ENCODE assay signal across 10 cellular contexts in genomic region chr9:76297721-76298239, GRCh38.
A peak's percentile ranks its signal among the peaks of the same experiment; 100 is the strongest.
DNase-seq lines count a peak whose midpoint lies in the region; ATAC-seq and TF ChIP-seq lines count a peak whose summit lies in the region.
"Had no signal": no experiment of that assay in that cellular context is flagged by ENCODE, and none has a peak within 500 bp of the region (broad histone marks: within the 10 kb centered on the region; RNA-seq: fewer than 3 reads in every experiment).

No MANE protein-coding gene starts in this region.

- no peaks in the 10 kb centered on the region for H3K27me3 Mint-ChIP-seq in natural killer cell (ENCODE audit: low read depth in 2 of 2)
- H3K27me3 Mint-ChIP-seq in natural killer cell treated with Interleukin-12 subunit alpha and Interleukin-12 subunit beta and Interleukin-15 and Interleukin-18, amount 100 ng/mL, for 72 hours: no peaks in the 10 kb centered on the region

- H3K4me1 Mint-ChIP-seq in natural killer cell: peaks cover 10 to 26% of the 10 kb centered on the region in 2 donors
- peaks cover 0 to 16% of the 10 kb centered on the region in 2 donors for H3K4me1 Mint-ChIP-seq in natural killer cell treated with Interleukin-12 subunit alpha and Interleukin-12 subunit beta and Interleukin-15 and Interleukin-18, amount 100 ng/mL, for 72 hours (ENCODE audit: low read depth in 2 of 2)

- no peaks in the 10 kb centered on the region for H3K4me1 ChIP-seq in neuron (ENCODE audit: insufficient read depth, low read length)

- intact Hi-C loops in natural killer cell (cut with micrococcal nuclease): no loop called here

- H3K4me3 Mint-ChIP-seq in natural killer cell: peak overlapping the region; percentile 50
- H3K4me3 Mint-ChIP-seq in natural killer cell treated with Interleukin-12 subunit alpha and Interleukin-12 subunit beta and Interleukin-15 and Interleukin-18, amount 100 ng/mL, for 72 hours: no peak overlapping the region
- H3K4me3 Mint-ChIP-seq: naive B cell had no signal

- no peaks in the 10 kb centered on the region for H3K9me3 Mint-ChIP-seq in natural killer cell
- H3K9me3 Mint-ChIP-seq in natural killer cell treated with Interleukin-12 subunit alpha and Interleukin-12 subunit beta and Interleukin-15 and Interleukin-18, amount 100 ng/mL, for 72 hours: no peaks in the 10 kb centered on the region
- H3K9me3 Mint-ChIP-seq: naive B cell had no signal

- TF ChIP-seq CTCF in natural killer cell (IDR thresholded peaks at IDR 0.05): no peak

- H3K27me3 ChIP-seq in neuron (ENCODE audit: insufficient read depth, low read length): no peaks in the 10 kb centered on the region

- H3K27ac Mint-ChIP-seq in natural killer cell: no peak overlapping the region
- no peak overlapping the region for H3K27ac Mint-ChIP-seq in natural killer cell treated with Interleukin-12 subunit alpha and Interleukin-12 subunit beta and Interleukin-15 and Interleukin-18, amount 100 ng/mL, for 72 hours
- H3K27ac Mint-ChIP-seq: naive B cell had no signal

- H3K36me3 ChIP-seq in neuron (ENCODE audit: insufficient read depth, low read length): no peaks in the 10 kb centered on the region

- H3K36me3 Mint-ChIP-seq in natural killer cell: no peaks in the 10 kb centered on the region
- no peaks in the 10 kb centered on the region for H3K36me3 Mint-ChIP-seq in natural killer cell treated with Interleukin-12 subunit alpha and Interleukin-12 subunit beta and Interleukin-15 and Interleukin-18, amount 100 ng/mL, for 72 hours
- H3K36me3 Mint-ChIP-seq: naive B cell had no signal

- H3K9me3 ChIP-seq in neuron (ENCODE audit: low read length): no peaks in the 10 kb centered on the region

- peak overlapping the region; percentile 14 for H2AFZ ChIP-seq in neuron (ENCODE audit: low read depth, low read length)

- H3K4me3 ChIP-seq in neuron (ENCODE audit: low read length): no peak overlapping the region

- DNase-seq in natural killer cell (no peak), fibroblast of gingiva (ENCODE audit: low read depth) (peak; percentile 75), NCI-H1092 treated with DMSO at 0.1 percent for 48 hours (lab: John Stamatoyannopoulos, UW) (no peak), CD1c-positive myeloid dendritic cell (ENCODE audit: extremely low spot score) (no peak)
- DNase-seq in natural killer cell treated with Interleukin-12 subunit alpha and Interleukin-12 subunit beta and Interleukin-15 and Interleukin-18, amount 100 ng/mL, for 72 hours (ENCODE audit: low spot score): no peak
- DNase-seq in effector CD4-positive, alpha-beta T cell: no peak
- DNase-seq in activated naive CD4-positive, alpha-beta T cell treated with Interleukin-2 at 50 U/mL for 16 hours: no peak
- DNase-seq: naive B cell, SIG-M5 had no signal

- ATAC-seq in natural killer cell: peak in 1 of 3 donors; percentile 54
- no peak for ATAC-seq in natural killer cell treated with Interleukin-12 subunit alpha and Interleukin-12 subunit beta and Interleukin-15 and Interleukin-18, amount 100 ng/mL, for 72 hours
